ENCODE assay signal across 1 cellular context in genomic region chr11:14891143-14892035, GRCh38.
TF ChIP-seq lines count a peak whose summit lies in the region.

No MANE protein-coding gene starts in this region.

TF ChIP-seq in K562, 482 proteins besides CTCF, POLR2A, EP300 and RAD21 (continued from another document and continues in another):
- TF ChIP-seq HMG20A (CRISPR knock-in tag; conservative IDR thresholded peaks at IDR 0.05) (no peak), BRF1 (IDR thresholded peaks at IDR 0.05; ENCODE audit: borderline replicate concordance, extremely low read depth, insufficient read length) (no peak), SIRT6 (IDR thresholded peaks at IDR 0.05; ENCODE audit: low read depth, low read length) (no peak), CXXC5 (CRISPR knock-in tag; IDR thresholded peaks at IDR 0.05) (peak; percentile 94), SMAD2 (IDR thresholded peaks at IDR 0.05; ENCODE audit: low read depth, low read length) (no peak), ZNF318 (IDR thresholded peaks at IDR 0.05; ENCODE audit: borderline replicate concordance in 1 of 2, low read depth in 1 of 2) (no peak), NFXL1 (CRISPR knock-in tag; IDR thresholded peaks at IDR 0.05) (no peak), NFIC (IDR thresholded peaks at IDR 0.05) (peak; percentile 81), NFYB (IDR thresholded peaks at IDR 0.05; ENCODE audit: extremely low read depth, insufficient read length) (no peak), HIVEP1 (CRISPR knock-in tag; IDR thresholded peaks at IDR 0.05) (no peak), KHSRP (IDR thresholded peaks at IDR 0.05) (no peak), NR1H2 (CRISPR knock-in tag; IDR thresholded peaks at IDR 0.05) (peak; percentile 78; the same call in 1 of the 2 replicates), ZFX (CRISPR knock-in tag; IDR thresholded peaks at IDR 0.05) (peak; percentile 73), FUS (optimal IDR thresholded peaks at IDR 0.05; ENCODE audit: low read depth, low read length) (no peak), PHF21A (IDR thresholded peaks at IDR 0.05; ENCODE audit: borderline replicate concordance, low read depth) (0 out of 2 replicates have a peak, but pooled peaks have one; percentile 9), BHLHE40 (IDR thresholded peaks at IDR 0.05; ENCODE audit: low read length) (no peak), NR4A1 (CRISPR knock-in tag; IDR thresholded peaks at IDR 0.05) (no peak), NR4A1 (tag; IDR thresholded peaks at IDR 0.05) (peak; percentile 17; the same call in 1 of the 2 replicates), ZNF124 (CRISPR knock-in tag; IDR thresholded peaks at IDR 0.05) (no peak), ZNF263 (CRISPR knock-in tag; IDR thresholded peaks at IDR 0.05; ENCODE audit: borderline replicate concordance) (no peak; the same call in 1 of the 2 replicates), ZNF347 (CRISPR knock-in tag; IDR thresholded peaks at IDR 0.05; ENCODE audit: low read depth) (no peak), FOXJ3 (CRISPR knock-in tag; IDR thresholded peaks at IDR 0.05) (no peak), ZNF431 (CRISPR knock-in tag; IDR thresholded peaks at IDR 0.05) (peak; percentile 86), MXI1 (IDR thresholded peaks at IDR 0.05; ENCODE audit: low read depth, low read length) (no peak), TRIM24 (IDR thresholded peaks at IDR 0.05) (peak in 1 of 2 experiments; percentile 78; a peak in 2 of 4 replicates), CBX8 (IDR thresholded peaks at IDR 0.05; ENCODE audit: borderline replicate concordance, extremely low read depth, low read depth, low read length, poor library complexity, severe bottlenecking) (no peak), ZHX1 (conservative IDR thresholded peaks at IDR 0.05; ENCODE audit: low read length) (peak; percentile 77; the same call in 1 of the 2 replicates), ZNF23 (CRISPR knock-in tag; IDR thresholded peaks at IDR 0.05) (no peak), KLF6 (CRISPR knock-in tag; IDR thresholded peaks at IDR 0.05; ENCODE audit: borderline replicate concordance) (no peak), BRD9 (IDR thresholded peaks at IDR 0.05; ENCODE audit: low read depth, partially characterized antibody) (no peak), SRSF1 (IDR thresholded peaks at IDR 0.05; ENCODE audit: low read depth, low read length) (no peak), TAF15 (IDR thresholded peaks at IDR 0.05; ENCODE audit: low read depth, low read length) (no peak), JUN (IDR thresholded peaks at IDR 0.05; ENCODE audit: borderline replicate concordance, low read depth, low read length) (peak; percentile 52; the same call in 1 of the 2 replicates), JUN (CRISPR knock-in tag; IDR thresholded peaks at IDR 0.05; ENCODE audit: borderline replicate concordance) (0 out of 2 replicates have a peak, but pooled peaks have one; percentile 84), BACH1 (tag; IDR thresholded peaks at IDR 0.05) (no peak), KLF1 (tag; IDR thresholded peaks at IDR 0.05) (no peak), KDM2B (CRISPR knock-in tag; IDR thresholded peaks at IDR 0.05) (no peak), ZNF57 (CRISPR knock-in tag; IDR thresholded peaks at IDR 0.05) (no peak), SIN3A (IDR thresholded peaks at IDR 0.05; ENCODE audit: borderline replicate concordance in 2 of 2, control insufficient read depth in 1 of 2, low read depth in 2 of 2, low read length in 2 of 2) (no peak), POU5F1 (IDR thresholded peaks at IDR 0.05; ENCODE audit: borderline replicate concordance, low read depth, low read length, partially characterized antibody) (no peak), KLF10 (CRISPR knock-in tag; IDR thresholded peaks at IDR 0.05) (no peak), FIP1L1 (IDR thresholded peaks at IDR 0.05; ENCODE audit: low read depth, low read length, poor library complexity, severe bottlenecking) (peak; percentile 79), RCOR1 (IDR thresholded peaks at IDR 0.05; ENCODE audit: borderline replicate concordance in 1 of 2, low read depth in 2 of 2, low read length in 2 of 2) (peak in 1 of 2 experiments; percentile 9; a peak in 1 of 4 replicates), NCOA1 (IDR thresholded peaks at IDR 0.05; ENCODE audit: low read depth) (no peak), ZFP1 (CRISPR knock-in tag; IDR thresholded peaks at IDR 0.05) (0 out of 2 replicates have a peak, but pooled peaks have one; percentile 33), HSF4 (CRISPR knock-in tag; IDR thresholded peaks at IDR 0.05; ENCODE audit: borderline replicate concordance) (no peak), CREM (IDR thresholded peaks at IDR 0.05; ENCODE audit: low read depth) (peak; percentile 40; the same call in 1 of the 2 replicates), ZFPM2 (CRISPR knock-in tag; IDR thresholded peaks at IDR 0.05) (no peak), ZNF232 (CRISPR knock-in tag; IDR thresholded peaks at IDR 0.05) (no peak), HMG20B (CRISPR knock-in tag; IDR thresholded peaks at IDR 0.05) (no peak), TAL1 (IDR thresholded peaks at IDR 0.05) (no peak), SMARCA4 (IDR thresholded peaks at IDR 0.05) (no peak)
- TF ChIP-seq, protein P1, sequence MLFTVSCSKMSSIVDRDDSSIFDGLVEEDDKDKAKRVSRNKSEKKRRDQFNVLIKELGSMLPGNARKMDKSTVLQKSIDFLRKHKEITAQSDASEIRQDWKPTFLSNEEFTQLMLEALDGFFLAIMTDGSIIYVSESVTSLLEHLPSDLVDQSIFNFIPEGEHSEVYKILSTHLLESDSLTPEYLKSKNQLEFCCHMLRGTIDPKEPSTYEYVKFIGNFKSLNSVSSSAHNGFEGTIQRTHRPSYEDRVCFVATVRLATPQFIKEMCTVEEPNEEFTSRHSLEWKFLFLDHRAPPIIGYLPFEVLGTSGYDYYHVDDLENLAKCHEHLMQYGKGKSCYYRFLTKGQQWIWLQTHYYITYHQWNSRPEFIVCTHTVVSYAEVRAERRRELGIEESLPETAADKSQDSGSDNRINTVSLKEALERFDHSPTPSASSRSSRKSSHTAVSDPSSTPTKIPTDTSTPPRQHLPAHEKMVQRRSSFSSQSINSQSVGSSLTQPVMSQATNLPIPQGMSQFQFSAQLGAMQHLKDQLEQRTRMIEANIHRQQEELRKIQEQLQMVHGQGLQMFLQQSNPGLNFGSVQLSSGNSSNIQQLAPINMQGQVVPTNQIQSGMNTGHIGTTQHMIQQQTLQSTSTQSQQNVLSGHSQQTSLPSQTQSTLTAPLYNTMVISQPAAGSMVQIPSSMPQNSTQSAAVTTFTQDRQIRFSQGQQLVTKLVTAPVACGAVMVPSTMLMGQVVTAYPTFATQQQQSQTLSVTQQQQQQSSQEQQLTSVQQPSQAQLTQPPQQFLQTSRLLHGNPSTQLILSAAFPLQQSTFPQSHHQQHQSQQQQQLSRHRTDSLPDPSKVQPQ (CRISPR knock-in tag; IDR thresholded peaks at IDR 0.05; ENCODE audit: borderline replicate concordance) = no peak
- TF ChIP-seq, protein P2, sequence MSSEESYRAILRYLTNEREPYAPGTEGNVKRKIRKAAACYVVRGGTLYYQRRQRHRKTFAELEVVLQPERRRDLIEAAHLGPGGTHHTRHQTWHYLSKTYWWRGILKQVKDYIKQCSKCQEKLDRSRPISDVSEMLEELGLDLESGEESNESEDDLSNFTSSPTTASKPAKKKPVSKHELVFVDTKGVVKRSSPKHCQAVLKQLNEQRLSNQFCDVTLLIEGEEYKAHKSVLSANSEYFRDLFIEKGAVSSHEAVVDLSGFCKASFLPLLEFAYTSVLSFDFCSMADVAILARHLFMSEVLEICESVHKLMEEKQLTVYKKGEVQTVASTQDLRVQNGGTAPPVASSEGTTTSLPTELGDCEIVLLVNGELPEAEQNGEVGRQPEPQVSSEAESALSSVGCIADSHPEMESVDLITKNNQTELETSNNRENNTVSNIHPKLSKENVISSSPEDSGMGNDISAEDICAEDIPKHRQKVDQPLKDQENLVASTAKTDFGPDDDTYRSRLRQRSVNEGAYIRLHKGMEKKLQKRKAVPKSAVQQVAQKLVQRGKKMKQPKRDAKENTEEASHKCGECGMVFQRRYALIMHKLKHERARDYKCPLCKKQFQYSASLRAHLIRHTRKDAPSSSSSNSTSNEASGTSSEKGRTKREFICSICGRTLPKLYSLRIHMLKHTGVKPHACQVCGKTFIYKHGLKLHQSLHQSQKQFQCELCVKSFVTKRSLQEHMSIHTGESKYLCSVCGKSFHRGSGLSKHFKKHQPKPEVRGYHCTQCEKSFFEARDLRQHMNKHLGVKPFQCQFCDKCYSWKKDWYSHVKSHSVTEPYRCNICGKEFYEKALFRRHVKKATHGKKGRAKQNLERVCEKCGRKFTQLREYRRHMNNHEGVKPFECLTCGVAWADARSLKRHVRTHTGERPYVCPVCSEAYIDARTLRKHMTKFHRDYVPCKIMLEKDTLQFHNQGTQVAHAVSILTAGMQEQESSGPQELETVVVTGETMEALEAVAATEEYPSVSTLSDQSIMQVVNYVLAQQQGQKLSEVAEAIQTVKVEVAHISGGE (CRISPR knock-in tag; IDR thresholded peaks at IDR 0.05) = no peak
